8 cellular contexts compared by ENCODE assay signal in genomic region chr5:140240987-140241706, GRCh38.
DNase-seq lines count a peak whose midpoint lies in the region; ATAC-seq and TF ChIP-seq lines count a peak whose summit lies in the region.

No MANE protein-coding gene starts in this region.

- CTCF ChIA-PET in activated CD8-positive, alpha-beta T cell treated with anti-CD3 and anti-CD28 coated beads, Interleukin-2, amount 10 ng/mL, durations not matched to agents 7 days and 5 days (lab: Charles Lee) = interaction anchor here (1.2 to 28.9 kb wide), 8 partner anchors 46 to 131 kb away, joined by 3 to 796 read pairs (median 4); partner anchors contain the start of genes HBEGF and SLC4A9
- CTCF ChIA-PET in activated CD4-positive, alpha-beta memory T cell treated with anti-CD3 and anti-CD28 coated beads for 36 hours (lab: Charles Lee) = interaction anchor here (0.5 to 14.1 kb wide), 10 partner anchors 13 to 214 kb away, joined by 3 to 744 read pairs (median 8); partner anchors contain the start of genes HBEGF, PFDN1 and SLC4A9

- peak overlapping the region in 3 of 5 donors; percentile 30 to 59 (median 50) for H3K9ac ChIP-seq in subcutaneous abdominal adipose tissue (ENCODE audit: low read length in 5 of 5)

- H3K27me3 ChIP-seq in subcutaneous abdominal adipose tissue (ENCODE audit: control insufficient read depth in 5 of 5, insufficient read depth in 4 of 5, low read length in 5 of 5) = no peaks in the 10 kb centered on the region

- DNase-seq in Daoy (ENCODE audit: low read depth) (peak; percentile 93), NCI-H345 (lab: John Stamatoyannopoulos, UW) (peak; percentile 93), choroid plexus epithelial cell (ENCODE audit: low read depth) (peak; percentile 97), left kidney (ENCODE audit: low read depth, low spot score) (peak; percentile 88)
- no peak for DNase-seq in activated CD8-positive, alpha-beta memory T cell treated with anti-CD3 and anti-CD28 coated beads, Interleukin-2, amount 50 U/mL, for 4 hours
- DNase-seq in activated CD8-positive, alpha-beta T cell treated with anti-CD3 and anti-CD28 coated beads, Interleukin-2, amount 10 ng/mL, durations not matched to agents 7 days and 5 days = no peak
- DNase-seq in activated CD4-positive, alpha-beta memory T cell treated with anti-CD3 and anti-CD28 coated beads for 36 hours = no peak

- no peaks in the 10 kb centered on the region for H3K9me3 ChIP-seq in subcutaneous abdominal adipose tissue (ENCODE audit: control insufficient read depth in 5 of 5, low read length in 5 of 5)

- POLR2A ChIA-PET in activated CD8-positive, alpha-beta T cell treated with anti-CD3 and anti-CD28 coated beads, Interleukin-2, amount 10 ng/mL, durations not matched to agents 7 days and 5 days (lab: Charles Lee) = no interaction called here
- POLR2A ChIA-PET in activated CD4-positive, alpha-beta memory T cell treated with anti-CD3 and anti-CD28 coated beads for 36 hours (lab: Charles Lee) = no interaction called here

- no peak overlapping the region for H3K4me3 ChIP-seq in choroid plexus epithelial cell (ENCODE audit: low read depth, low read length)
- no peak overlapping the region for H3K4me3 ChIP-seq in subcutaneous abdominal adipose tissue (ENCODE audit: low read depth in 1 of 5, low read length in 5 of 5)

- no peak overlapping the region for H3K27ac Mint-ChIP-seq in activated CD8-positive, alpha-beta T cell treated with anti-CD3 and anti-CD28 coated beads, Interleukin-2, amount 10 ng/mL, durations not matched to agents 7 days and 5 days
- H3K27ac Mint-ChIP-seq in activated CD4-positive, alpha-beta memory T cell treated with anti-CD3 and anti-CD28 coated beads for 36 hours = no peak overlapping the region

- no peak overlapping the region for H3K4me3 Mint-ChIP-seq in activated CD8-positive, alpha-beta T cell treated with anti-CD3 and anti-CD28 coated beads, Interleukin-2, amount 10 ng/mL, durations not matched to agents 7 days and 5 days
- no peak overlapping the region for H3K4me3 Mint-ChIP-seq in activated CD4-positive, alpha-beta memory T cell treated with anti-CD3 and anti-CD28 coated beads for 36 hours

- intact Hi-C loops in activated CD4-positive, alpha-beta memory T cell treated with anti-CD3 and anti-CD28 coated beads for 36 hours (cut with micrococcal nuclease) = loop anchor here (1.0 to 5.0 kb wide), 4 partner anchors 110 to 481 kb away; partner anchors contain the start of gene TMCO6

- H3K27me3 Mint-ChIP-seq in activated CD8-positive, alpha-beta T cell treated with anti-CD3 and anti-CD28 coated beads, Interleukin-2, amount 10 ng/mL, durations not matched to agents 7 days and 5 days (ENCODE audit: low read depth) = no peaks in the 10 kb centered on the region
- no peaks in the 10 kb centered on the region for H3K27me3 Mint-ChIP-seq in activated CD4-positive, alpha-beta memory T cell treated with anti-CD3 and anti-CD28 coated beads for 36 hours

- no peak for TF ChIP-seq CTCF in choroid plexus epithelial cell (conservative IDR thresholded peaks at IDR 0.05; ENCODE audit: low read depth, low read length)

- peaks cover 12% of the 10 kb centered on the region for H3K36me3 Mint-ChIP-seq in activated CD8-positive, alpha-beta T cell treated with anti-CD3 and anti-CD28 coated beads, Interleukin-2, amount 10 ng/mL, durations not matched to agents 7 days and 5 days (ENCODE audit: low read depth)
- peaks cover 9% of the 10 kb centered on the region for H3K36me3 Mint-ChIP-seq in activated CD4-positive, alpha-beta memory T cell treated with anti-CD3 and anti-CD28 coated beads for 36 hours

- H3K4me1 ChIP-seq in subcutaneous abdominal adipose tissue (ENCODE audit: control insufficient read depth in 5 of 5, insufficient read depth in 5 of 5, low read length in 5 of 5) = peaks cover 7 to 61% (median 51%) of the 10 kb centered on the region in 5 donors

- peaks cover 18% of the 10 kb centered on the region for H3K4me1 Mint-ChIP-seq in activated CD8-positive, alpha-beta T cell treated with anti-CD3 and anti-CD28 coated beads, Interleukin-2, amount 10 ng/mL, durations not matched to agents 7 days and 5 days (ENCODE audit: low read depth)
- H3K4me1 Mint-ChIP-seq in activated CD4-positive, alpha-beta memory T cell treated with anti-CD3 and anti-CD28 coated beads for 36 hours (ENCODE audit: low read depth) = peaks cover 12% of the 10 kb centered on the region

- H3K36me3 ChIP-seq in subcutaneous abdominal adipose tissue (ENCODE audit: control insufficient read depth in 5 of 5, insufficient read depth in 5 of 5, low read length in 5 of 5) = peaks cover 0 to 17% (median 15%) of the 10 kb centered on the region in 5 donors

- peak overlapping the region; percentile 84 for H3K27ac ChIP-seq in subcutaneous abdominal adipose tissue (ENCODE audit: low read depth, low read length)

- H3K9me3 Mint-ChIP-seq in activated CD8-positive, alpha-beta T cell treated with anti-CD3 and anti-CD28 coated beads, Interleukin-2, amount 10 ng/mL, durations not matched to agents 7 days and 5 days (ENCODE audit: insufficient read depth) = no peaks in the 10 kb centered on the region
- H3K9me3 Mint-ChIP-seq in activated CD4-positive, alpha-beta memory T cell treated with anti-CD3 and anti-CD28 coated beads for 36 hours = no peaks in the 10 kb centered on the region

- ATAC-seq in activated CD8-positive, alpha-beta T cell treated with anti-CD3 and anti-CD28 coated beads, Interleukin-2, amount 10 ng/mL, durations not matched to agents 7 days and 5 days = no peak

Comparison
In these comparisons a context has a peak if more than half of its experiments do, and no peak if none do; other contexts are left out.
1. DNase-seq: peak in Daoy (single experiment), NCI-H345 (single experiment), choroid plexus epithelial cell (single experiment) and left kidney (single experiment); none in activated CD8-positive, alpha-beta memory T cell treated with anti-CD3 and anti-CD28 coated beads, Interleukin-2, amount 50 U/mL, for 4 hours (single experiment), activated CD8-positive, alpha-beta T cell treated with anti-CD3 and anti-CD28 coated beads, Interleukin-2, amount 10 ng/mL, durations not matched to agents 7 days and 5 days (single experiment) and activated CD4-positive, alpha-beta memory T cell treated with anti-CD3 and anti-CD28 coated beads for 36 hours (single experiment).